ENCODE assay signal across 8 cellular contexts in genomic region chr17:56593073-56593740, GRCh38. TPM values are rescaled to one million over a fixed set of nuclear protein-coding genes. Genes with fewer than 3 reads are reported as not detected.
DNase-seq lines count a peak whose midpoint lies in the region; ATAC-seq, FAIRE-seq and TF ChIP-seq lines count a peak whose summit lies in the region.

TSS of gene NOG (plus strand) at chr17:56593699. CDS start at chr17:56594224, 525 bp downstream.

- no peak within 1 kb of the TSS for H3K4me3 Mint-ChIP-seq in activated CD8-positive, alpha-beta memory T cell treated with anti-CD3 and anti-CD28 coated beads, Interleukin-2, amount 10 ng/mL, durations not matched to agents 7 days and 5 days
- H3K4me3 Mint-ChIP-seq in activated T-cell treated with anti-CD3 and anti-CD28 coated beads, Interleukin-2, amount 50 U/mL, for 72 hours, result peak within 1 kb of the TSS; percentile 80 to 84
- H3K4me3 Mint-ChIP-seq in natural killer cell treated with Interleukin-12 subunit alpha and Interleukin-12 subunit beta and Interleukin-15 and Interleukin-18, amount 100 ng/mL, for 72 hours, result peak within 1 kb of the TSS; percentile 47

- peaks cover 19% of the 10 kb centered on the region for H3K4me1 Mint-ChIP-seq in activated CD8-positive, alpha-beta memory T cell treated with anti-CD3 and anti-CD28 coated beads, Interleukin-2, amount 10 ng/mL, durations not matched to agents 7 days and 5 days
- H3K4me1 Mint-ChIP-seq in activated T-cell treated with anti-CD3 and anti-CD28 coated beads, Interleukin-2, amount 50 U/mL, for 72 hours (ENCODE audit: low read depth), result peaks cover 26% of the 10 kb centered on the region
- peaks cover 0 to 10% of the 10 kb centered on the region in 2 donors for H3K4me1 Mint-ChIP-seq in natural killer cell treated with Interleukin-12 subunit alpha and Interleukin-12 subunit beta and Interleukin-15 and Interleukin-18, amount 100 ng/mL, for 72 hours (ENCODE audit: low read depth in 2 of 2)

- FAIRE-seq in urothelium cell line (lab: Jason Lieb, UNC), result no peak

- ATAC-seq in activated CD8-positive, alpha-beta memory T cell treated with anti-CD3 and anti-CD28 coated beads, Interleukin-2, amount 10 ng/mL, durations not matched to agents 7 days and 5 days, result no peak
- ATAC-seq in activated T-cell treated with anti-CD3 and anti-CD28 coated beads, Interleukin-2, amount 50 U/mL, for 72 hours (replicated peaks in 1 of 2), result peak; percentile 46 to 49
- ATAC-seq in natural killer cell treated with Interleukin-12 subunit alpha and Interleukin-12 subunit beta and Interleukin-15 and Interleukin-18, amount 100 ng/mL, for 72 hours, result peak; percentile 30 to 31

- H3K36me3 Mint-ChIP-seq in activated CD8-positive, alpha-beta memory T cell treated with anti-CD3 and anti-CD28 coated beads, Interleukin-2, amount 10 ng/mL, durations not matched to agents 7 days and 5 days, result no peaks in the 10 kb centered on the region
- H3K36me3 Mint-ChIP-seq in activated T-cell treated with anti-CD3 and anti-CD28 coated beads, Interleukin-2, amount 50 U/mL, for 72 hours (ENCODE audit: insufficient read depth in 2 of 2), result no peaks in the 10 kb centered on the region
- no peaks in the 10 kb centered on the region for H3K36me3 Mint-ChIP-seq in natural killer cell treated with Interleukin-12 subunit alpha and Interleukin-12 subunit beta and Interleukin-15 and Interleukin-18, amount 100 ng/mL, for 72 hours

- no peak for TF ChIP-seq CTCF in fibroblast of pulmonary artery (IDR thresholded peaks at IDR 0.05; ENCODE audit: low read length, missing control alignments)

- DNase-seq in activated CD8-positive, alpha-beta memory T cell treated with anti-CD3 and anti-CD28 coated beads for 1 hour (ENCODE audit: extremely low read depth in 1 of 2, low read depth in 1 of 2), result peak; percentile 8 to 14
- no peak for DNase-seq in activated CD8-positive, alpha-beta memory T cell treated with anti-CD3 and anti-CD28 coated beads, Interleukin-2, amount 10 ng/mL, durations not matched to agents 7 days and 5 days
- DNase-seq in NCI-H82 (lab: John Stamatoyannopoulos, UW) (peak; percentile 93), fibroblast of pulmonary artery (ENCODE audit: low read depth) (no peak), urothelium cell line (ENCODE audit: low spot score) (peak; percentile 81), OCI-M1 (lab: John Stamatoyannopoulos, UW) (no peak)
- DNase-seq in activated T-cell treated with anti-CD3 and anti-CD28 coated beads, Interleukin-2, amount 50 U/mL, for 72 hours, result peak; percentile 49 to 55
- no peak for DNase-seq in natural killer cell treated with Interleukin-12 subunit alpha and Interleukin-12 subunit beta and Interleukin-15 and Interleukin-18, amount 100 ng/mL, for 72 hours (ENCODE audit: low spot score)

- H3K27me3 Mint-ChIP-seq in activated CD8-positive, alpha-beta memory T cell treated with anti-CD3 and anti-CD28 coated beads, Interleukin-2, amount 10 ng/mL, durations not matched to agents 7 days and 5 days, result peaks cover 70% of the 10 kb centered on the region
- H3K27me3 Mint-ChIP-seq in activated T-cell treated with anti-CD3 and anti-CD28 coated beads, Interleukin-2, amount 50 U/mL, for 72 hours (ENCODE audit: low read depth), result peaks cover 43% of the 10 kb centered on the region
- peaks cover 46 to 62% of the 10 kb centered on the region in 2 donors for H3K27me3 Mint-ChIP-seq in natural killer cell treated with Interleukin-12 subunit alpha and Interleukin-12 subunit beta and Interleukin-15 and Interleukin-18, amount 100 ng/mL, for 72 hours

- CTCF ChIA-PET in activated CD8-positive, alpha-beta memory T cell treated with anti-CD3 and anti-CD28 coated beads, Interleukin-2, amount 10 ng/mL, durations not matched to agents 7 days and 5 days (lab: Charles Lee), result interaction anchor here (0.7 to 12.0 kb wide), 8 partner anchors 9 to 190 kb away, joined by 3 to 172 read pairs (median 4); no protein-coding TSS in a partner anchor

- H3K27ac Mint-ChIP-seq in activated CD8-positive, alpha-beta memory T cell treated with anti-CD3 and anti-CD28 coated beads, Interleukin-2, amount 10 ng/mL, durations not matched to agents 7 days and 5 days, result no peak within 1 kb of the TSS
- no peak within 1 kb of the TSS for H3K27ac Mint-ChIP-seq in activated T-cell treated with anti-CD3 and anti-CD28 coated beads, Interleukin-2, amount 50 U/mL, for 72 hours
- no peak within 1 kb of the TSS for H3K27ac Mint-ChIP-seq in natural killer cell treated with Interleukin-12 subunit alpha and Interleukin-12 subunit beta and Interleukin-15 and Interleukin-18, amount 100 ng/mL, for 72 hours

- H3K9me3 Mint-ChIP-seq in activated CD8-positive, alpha-beta memory T cell treated with anti-CD3 and anti-CD28 coated beads, Interleukin-2, amount 10 ng/mL, durations not matched to agents 7 days and 5 days (ENCODE audit: low read depth), result no peaks in the 10 kb centered on the region
- no peaks in the 10 kb centered on the region for H3K9me3 Mint-ChIP-seq in activated T-cell treated with anti-CD3 and anti-CD28 coated beads, Interleukin-2, amount 50 U/mL, for 72 hours
- H3K9me3 Mint-ChIP-seq in natural killer cell treated with Interleukin-12 subunit alpha and Interleukin-12 subunit beta and Interleukin-15 and Interleukin-18, amount 100 ng/mL, for 72 hours, result no peaks in the 10 kb centered on the region

- peak within 1 kb of the TSS; percentile 44 for H3K4me3 ChIP-seq in fibroblast of pulmonary artery (replicated peaks; ENCODE audit: low read depth, low read length)

RNA-seq across cellular contexts. Expression of gene NOG, which starts in this region (rescaled TPM):
- total RNA-seq in activated CD8-positive, alpha-beta memory T cell treated with anti-CD3 and anti-CD28 coated beads, Interleukin-2, amount 10 ng/mL, durations not matched to agents 7 days and 5 days, result not detected
- total RNA-seq in activated T-cell treated with anti-CD3 and anti-CD28 coated beads, Interleukin-2, amount 50 U/mL, for 72 hours, result 1 to 10 TPM in 1 of 2 donors, under 1 TPM in 1; 0.91 to 1.7 TPM
- not detected for total RNA-seq in natural killer cell treated with Interleukin-12 subunit alpha and Interleukin-12 subunit beta and Interleukin-15 and Interleukin-18, amount 100 ng/mL, for 72 hours

Comparison
In these comparisons a context has a peak if more than half of its experiments do, and no peak if none do; other contexts are left out.
1. DNase-seq: peak in activated CD8-positive, alpha-beta memory T cell treated with anti-CD3 and anti-CD28 coated beads for 1 hour (2 of 2), NCI-H82 (single experiment), activated T-cell treated with anti-CD3 and anti-CD28 coated beads, Interleukin-2, amount 50 U/mL, for 72 hours (2 of 2) and urothelium cell line (single experiment); none in activated CD8-positive, alpha-beta memory T cell treated with anti-CD3 and anti-CD28 coated beads, Interleukin-2, amount 10 ng/mL, durations not matched to agents 7 days and 5 days (single experiment), fibroblast of pulmonary artery (single experiment), natural killer cell treated with Interleukin-12 subunit alpha and Interleukin-12 subunit beta and Interleukin-15 and Interleukin-18, amount 100 ng/mL, for 72 hours (single experiment) and OCI-M1 (single experiment).
2. Peak in ATAC-seq in natural killer cell treated with Interleukin-12 subunit alpha and Interleukin-12 subunit beta and Interleukin-15 and Interleukin-18, amount 100 ng/mL, for 72 hours; RNA of the gene not detected or under 1 TPM.